In genomic region chr20:36792422-36792821, GRCh38 we compare ENCODE assay signal across 8 cellular contexts. TPM values are rescaled to one million over a fixed set of nuclear protein-coding genes. Genes with fewer than 3 reads are reported as not detected.
DNase-seq lines count a peak whose midpoint lies in the region; ATAC-seq and TF ChIP-seq lines count a peak whose summit lies in the region.

No MANE protein-coding gene starts in this region.

- H3K4me3 ChIP-seq in BLaER1 (no peak overlapping the region), HAP-1 (no peak overlapping the region), gastrocnemius medialis (no peak overlapping the region)
- H3K4me3 ChIP-seq in CD4-positive, alpha-beta memory T cell (ENCODE audit: low read length in 2 of 2) = no peak overlapping the region

- H3K4me1 ChIP-seq in BLaER1 = peaks cover 18% of the 10 kb centered on the region
- H3K4me1 ChIP-seq in HAP-1 = no peaks in the 10 kb centered on the region
- H3K4me1 ChIP-seq in CD4-positive, alpha-beta memory T cell (ENCODE audit: insufficient read depth, low read length) = no peaks in the 10 kb centered on the region
- peaks cover 0 to 3% of the 10 kb centered on the region in 2 donors for H3K4me1 ChIP-seq in gastrocnemius medialis

- no peaks in the 10 kb centered on the region for H3K36me3 Mint-ChIP-seq in CD4-positive, alpha-beta memory T cell

- H3K4me3 Mint-ChIP-seq in CD4-positive, alpha-beta memory T cell = no peak overlapping the region

- H3K27ac ChIP-seq in BLaER1 (no peak overlapping the region), gastrocnemius medialis (no peak overlapping the region)
- H3K27ac ChIP-seq in CD4-positive, alpha-beta memory T cell (ENCODE audit: low read depth, low read length) = no peak overlapping the region

- no peak overlapping the region for H3K9ac ChIP-seq in BLaER1

- intact Hi-C loops in CD4-positive, alpha-beta memory T cell (cut with micrococcal nuclease) = no loop called here
- intact Hi-C loops in gastrocnemius medialis (cut with DNase I; ENCODE audit: low total_unique reads) = no loop called here

- peaks cover 0 to 1% of the 10 kb centered on the region in 2 donors for H3K27me3 Mint-ChIP-seq in CD4-positive, alpha-beta memory T cell

- peak overlapping the region; percentile 52; the same call in 1 of the 2 replicates for H3K4me2 ChIP-seq in BLaER1

- POLR2A ChIA-PET in CD4-positive, alpha-beta memory T cell (lab: Charles Lee; ENCODE audit: partially characterized antibody) = no interaction called here

- peaks cover 91% of the 10 kb centered on the region for H4K20me1 ChIP-seq in BLaER1

- DNase-seq in HAP-1 (ENCODE audit: low spot score in 2 of 2) = peak; percentile 48 to 70
- DNase-seq in RPMI7951 (ENCODE audit: low read depth) = peak; percentile 76
- DNase-seq in fibroblast of peridontal ligament (ENCODE audit: extremely low read depth) = peak; percentile 67
- DNase-seq in pulmonary artery endothelial cell (ENCODE audit: low read depth, low spot score) = peak; percentile 55
- no peak for DNase-seq in CD4-positive, alpha-beta memory T cell
- DNase-seq in gastrocnemius medialis = no peak

- CTCF ChIA-PET in CD4-positive, alpha-beta memory T cell (lab: Charles Lee; ENCODE audit: partially characterized antibody) = interaction anchor here (0.6 to 1.3 kb wide), 2 partner anchors 16 to 1357 kb away, joined by 3 read pairs; no protein-coding TSS in a partner anchor

- H3K36me3 ChIP-seq in BLaER1 = peaks cover 97% of the 10 kb centered on the region
- peaks cover 53% of the 10 kb centered on the region for H3K36me3 ChIP-seq in HAP-1 (replicated peaks)
- H3K36me3 ChIP-seq in CD4-positive, alpha-beta memory T cell (ENCODE audit: insufficient read depth, low read length) = no peaks in the 10 kb centered on the region
- peaks cover 0 to 9% of the 10 kb centered on the region in 2 donors for H3K36me3 ChIP-seq in gastrocnemius medialis

- H3K9me3 Mint-ChIP-seq in CD4-positive, alpha-beta memory T cell = no peaks in the 10 kb centered on the region

- no peaks in the 10 kb centered on the region for H3K4me1 Mint-ChIP-seq in CD4-positive, alpha-beta memory T cell

- no peak for TF ChIP-seq POLR2A in gastrocnemius medialis (IDR thresholded peaks at IDR 0.05)

- H3K9me3 ChIP-seq in BLaER1 = no peaks in the 10 kb centered on the region
- no peaks in the 10 kb centered on the region for H3K9me3 ChIP-seq in HAP-1
- H3K9me3 ChIP-seq in CD4-positive, alpha-beta memory T cell (ENCODE audit: control insufficient read depth in 1 of 2, low read length in 2 of 2) = no peaks in the 10 kb centered on the region
- no peaks in the 10 kb centered on the region for H3K9me3 ChIP-seq in gastrocnemius medialis

- TF ChIP-seq CTCF in gastrocnemius medialis (IDR thresholded peaks at IDR 0.05 in 4 of 5, conservative IDR thresholded peaks at IDR 0.05 in 1 of 5) = no peak

- H3K27me3 ChIP-seq in BLaER1 = no peaks in the 10 kb centered on the region
- no peaks in the 10 kb centered on the region for H3K27me3 ChIP-seq in HAP-1 (ENCODE audit: low read depth)
- H3K27me3 ChIP-seq in CD4-positive, alpha-beta memory T cell (ENCODE audit: insufficient read depth, low read length) = no peaks in the 10 kb centered on the region
- no peaks in the 10 kb centered on the region for H3K27me3 ChIP-seq in gastrocnemius medialis

- in situ Hi-C loops in HAP-1 (cut with MboI; ENCODE audit: low sequenced_read_pairs) (no loop called here), gastrocnemius medialis (cut with MboI; ENCODE audit: low sequenced_read_pairs in 4 of 4) (no loop called here)

- ATAC-seq in gastrocnemius medialis = no peak
- no peak for ATAC-seq in GM18873 (IDR thresholded peaks at IDR 0.05; ENCODE audit: low FRiP score, unreplicated experiment)

- H3K27ac Mint-ChIP-seq in CD4-positive, alpha-beta memory T cell = no peak overlapping the region

RNA-seq across cellular contexts. Expression of gene DSN1, which starts 18.9 kb away (rescaled TPM):
- 68.0 and 72.6 TPM in 2 replicates for total RNA-seq in RPMI7951 (2014; rRNA removed; shearing (Covaris generic))
- 20.6 and 32.2 TPM in 2 replicates for total RNA-seq in pulmonary artery endothelial cell
- 10 to 100 TPM; 12.8 to 14.3 TPM for total RNA-seq in CD4-positive, alpha-beta memory T cell
- 1 to 10 TPM; 6.1 to 8.2 TPM for polyA plus RNA-seq in CD4-positive, alpha-beta memory T cell
- total RNA-seq in gastrocnemius medialis = 1 to 10 TPM; 3.2 to 6.3 (median 5.2) TPM

RNA-seq across cellular contexts. Expression of gene NDRG3, which starts 46.5 kb away (rescaled TPM):
- total RNA-seq in RPMI7951 (2014; rRNA removed; shearing (Covaris generic)) = 46.2 and 52.3 TPM in 2 replicates
- total RNA-seq in pulmonary artery endothelial cell (18.2 and 21.4 TPM in 2 replicates), gastrocnemius medialis (10 to 100 TPM in 3 of 4 donors, 1 to 10 TPM in 1; 6.7 to 24.9 (median 13.2) TPM)
- 10 to 100 TPM; 36.1 to 36.2 TPM for total RNA-seq in CD4-positive, alpha-beta memory T cell
- polyA plus RNA-seq in CD4-positive, alpha-beta memory T cell = 10 to 100 TPM; 53.2 to 73.4 TPM

Comparison
In these comparisons a context has a peak if more than half of its experiments do, and no peak if none do; other contexts are left out.
1. DNase-seq: peak in HAP-1 (2 of 2), RPMI7951 (single experiment), fibroblast of peridontal ligament (single experiment) and pulmonary artery endothelial cell (single experiment); none in CD4-positive, alpha-beta memory T cell (0 of 5) and gastrocnemius medialis (0 of 2).